In the genomic region with DNA sequence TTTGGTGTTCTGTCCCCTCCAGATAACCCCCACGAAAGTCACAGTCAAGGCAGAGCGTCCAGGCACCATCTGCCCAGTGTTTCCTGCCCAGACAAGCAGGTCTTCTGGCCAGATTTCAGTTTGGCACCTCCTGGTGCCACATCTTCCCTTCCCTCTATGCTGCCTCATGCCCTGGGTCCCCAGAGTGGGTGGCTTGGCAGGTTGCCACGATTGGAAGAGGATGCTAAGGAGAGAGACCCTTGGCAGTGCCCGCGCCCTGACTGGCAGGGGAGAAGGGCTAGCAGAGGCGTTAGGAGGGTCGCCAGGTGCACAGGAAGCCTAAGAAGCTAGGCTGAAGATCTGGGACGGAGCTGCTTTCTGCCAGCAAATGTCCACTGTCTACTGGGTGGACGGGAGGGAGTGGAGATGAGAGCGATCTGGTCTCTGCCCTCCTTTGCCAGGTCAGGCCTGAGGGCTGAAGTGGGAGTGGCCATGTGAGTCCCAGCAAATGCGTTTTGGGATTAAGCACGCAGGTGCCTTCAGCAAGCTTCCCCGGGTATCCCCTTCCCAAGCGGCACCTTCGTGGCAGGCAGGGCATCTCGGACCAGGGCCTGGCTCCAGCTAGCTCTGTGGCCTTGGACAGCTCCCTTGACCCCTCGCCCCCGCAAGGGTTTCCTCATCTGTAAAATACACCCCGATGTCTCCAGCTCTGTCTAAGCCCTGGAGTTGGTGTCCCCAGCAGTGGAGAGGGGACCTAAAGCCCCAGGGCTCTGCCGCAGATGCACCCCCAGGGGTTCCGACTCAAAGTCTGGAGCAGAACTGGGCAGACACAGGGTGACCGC, we compare ENCODE assay signal across 9 cellular contexts. TPM values are rescaled to one million over a fixed set of nuclear protein-coding genes. Genes with fewer than 3 reads are reported as not detected.
DNase-seq lines count a peak whose midpoint lies in the region; ATAC-seq, FAIRE-seq and TF ChIP-seq lines count a peak whose summit lies in the region.
"Had no signal": no experiment of that assay in that cellular context is flagged by ENCODE, and none has a peak within 500 bp of the region (broad histone marks: within the 10 kb centered on the region; RNA-seq: fewer than 3 reads in every experiment).

No MANE protein-coding gene starts in this region.

- H3K36me3 ChIP-seq in kidney (ENCODE audit: control insufficient read depth in 1 of 2, insufficient read depth in 2 of 2, low read length in 2 of 2), result no peaks in the 10 kb centered on the region
- peaks cover 9 to 25% (median 19%) of the 10 kb centered on the region in 4 donors for H3K36me3 ChIP-seq in stomach

- peak overlapping the region in 1 of 2 donors; percentile 52 for H3K4me3 ChIP-seq in kidney (ENCODE audit: low read length in 2 of 2)
- H3K4me3 ChIP-seq in stomach, result peak overlapping the region; percentile 42 to 48 (median 46)

- peaks cover 21 to 50% of the 10 kb centered on the region in 2 donors for H3K4me1 ChIP-seq in kidney (ENCODE audit: control insufficient read depth in 1 of 2, insufficient read depth in 1 of 2, low read depth in 1 of 2, low read length in 2 of 2)
- H3K4me1 ChIP-seq in stomach, result peaks cover 51 to 57% (median 56%) of the 10 kb centered on the region in 4 donors

- TF ChIP-seq POLR2A in stomach (IDR thresholded peaks at IDR 0.05), result no peak

- peak overlapping the region; percentile 71 to 86 for H3K27ac ChIP-seq in kidney (ENCODE audit: low read depth in 2 of 2, low read length in 2 of 2)
- peak overlapping the region; percentile 83 to 99 (median 92) for H3K27ac ChIP-seq in stomach
- H3K27ac ChIP-seq: 22Rv1 had no signal

- peaks cover 4% of the 10 kb centered on the region for H3K27me3 Mint-ChIP-seq in activated naive CD8-positive, alpha-beta T cell treated with anti-CD3 and anti-CD28 coated beads for 36 hours

- peak overlapping the region; percentile 14 for H3K4me3 Mint-ChIP-seq in activated naive CD8-positive, alpha-beta T cell treated with anti-CD3 and anti-CD28 coated beads for 36 hours

- no peaks in the 10 kb centered on the region for H3K27me3 ChIP-seq in stomach

- ATAC-seq in GM18858 (IDR thresholded peaks at IDR 0.05; ENCODE audit: unreplicated experiment), result no peak

- no peak for FAIRE-seq in kidney (lab: Jason Lieb, UNC)

- 27 to 45% (median 35%) methylated on average over 20 to 22 of the region's 22 CpGs for WGBS in stomach, 5 donors

- peak overlapping the region; percentile 26 to 67 for H3K9ac ChIP-seq in kidney (ENCODE audit: low read length in 2 of 2)

- no peak for TF ChIP-seq EP300 in stomach (IDR thresholded peaks at IDR 0.05)

- peaks cover 6% of the 10 kb centered on the region for H3K4me1 Mint-ChIP-seq in activated naive CD8-positive, alpha-beta T cell treated with anti-CD3 and anti-CD28 coated beads for 36 hours

- H3K36me3 Mint-ChIP-seq in activated naive CD8-positive, alpha-beta T cell treated with anti-CD3 and anti-CD28 coated beads for 36 hours, result no peaks in the 10 kb centered on the region

- DNase-seq in DMS53 (lab: John Stamatoyannopoulos, UW) (peak; percentile 79), DMS53 treated with DMSO at 0.1 percent for 48 hours (lab: John Stamatoyannopoulos, UW; ENCODE audit: unreplicated experiment) (no peak), kidney (peak; percentile 80), stomach (no peak), NCI-H128 (lab: John Stamatoyannopoulos, UW; ENCODE audit: unreplicated experiment) (no peak)
- no peak for DNase-seq in activated naive CD8-positive, alpha-beta T cell treated with anti-CD3 and anti-CD28 coated beads for 36 hours
- no peak for DNase-seq in stimulated activated CD4-positive, alpha-beta T cell treated with anti-CD3 and anti-CD28 coated beads, Interleukin-1b, Interleukin-23, amount 100 ng/mL, for 48 hours

- no peak overlapping the region for H3K27ac Mint-ChIP-seq in activated naive CD8-positive, alpha-beta T cell treated with anti-CD3 and anti-CD28 coated beads for 36 hours

- H3K9me3 Mint-ChIP-seq in activated naive CD8-positive, alpha-beta T cell treated with anti-CD3 and anti-CD28 coated beads for 36 hours, result no peaks in the 10 kb centered on the region

- H3K9me3 ChIP-seq in kidney (ENCODE audit: control insufficient read depth in 1 of 2, low read length in 2 of 2), result no peaks in the 10 kb centered on the region
- H3K9me3 ChIP-seq in stomach, result no peaks in the 10 kb centered on the region

- intact Hi-C loops in kidney (cut with DNase I), result no loop called here
- intact Hi-C loops in stomach (cut with DNase I; ENCODE audit: low total_unique reads), result no loop called here

- no peak for TF ChIP-seq CTCF in kidney (IDR thresholded peaks at IDR 0.05; ENCODE audit: borderline replicate concordance, extremely low read depth, insufficient read depth)
- TF ChIP-seq CTCF in stomach (IDR thresholded peaks at IDR 0.05), result no peak

RNA-seq across cellular contexts. Expression of a gene that starts 13.4 kb away (rescaled TPM):
- total RNA-seq in activated naive CD8-positive, alpha-beta T cell treated with anti-CD3 and anti-CD28 coated beads for 36 hours, result 1 to 10 TPM; 4.4 to 5.6 TPM
- total RNA-seq in kidney (8.2 TPM), stomach (1 to 10 TPM in 3 of 5 donors, not detected in 2; 3.1 to 8.0 (median 5.3) TPM)
- polyA plus RNA-seq in kidney (ENCODE audit: insufficient read depth, low read depth, low replicate concordance) (3.1 TPM), stomach (1 to 10 TPM; 1.8 to 4.7 (median 2.7) TPM)

RNA-seq across cellular contexts. Expression of a gene that starts 21.2 kb away (rescaled TPM):
- 1 to 10 TPM in 1 of 2 experiments, under 1 TPM in 1; 0.66 to 2.1 TPM for total RNA-seq in activated naive CD8-positive, alpha-beta T cell treated with anti-CD3 and anti-CD28 coated beads for 36 hours
- total RNA-seq in kidney (358 TPM), stomach (100 to 1,000 TPM in 4 of 5 donors, 10 to 100 TPM in 1; 66.5 to 321 (median 141) TPM)
- polyA plus RNA-seq in kidney (ENCODE audit: insufficient read depth, low read depth, low replicate concordance) (242 TPM), stomach (100 to 1,000 TPM in 2 of 3 donors, 10 to 100 TPM in 1; 84.5 to 145 (median 117) TPM)

Comparison
In these comparisons a context has a peak if more than half of its experiments do, and no peak if none do; other contexts are left out.
1. DNase-seq: peak in DMS53 (single experiment) and kidney (single experiment); none in DMS53 treated with DMSO at 0.1 percent for 48 hours (single experiment), activated naive CD8-positive, alpha-beta T cell treated with anti-CD3 and anti-CD28 coated beads for 36 hours (single experiment), stomach (single experiment), stimulated activated CD4-positive, alpha-beta T cell treated with anti-CD3 and anti-CD28 coated beads, Interleukin-1b, Interleukin-23, amount 100 ng/mL, for 48 hours (single experiment) and NCI-H128 (single experiment).
2. RNA of a gene that starts 21.2 kb away (total RNA-seq): 358 TPM in kidney (single experiment) and 66.5 to 321 TPM in stomach; 0.66 to 2.1 TPM in activated naive CD8-positive, alpha-beta T cell treated with anti-CD3 and anti-CD28 coated beads for 36 hours; every median in the first group is over 10 times any median in the second.